ENCODE assay signal across 16 cellular contexts in genomic region chr16:82062645-82063058, GRCh38. TPM values are rescaled to one million over a fixed set of nuclear protein-coding genes. Genes with fewer than 3 reads are reported as not detected.
A peak's percentile ranks its signal among the peaks of the same experiment; 100 is the strongest.
DNase-seq lines count a peak whose midpoint lies in the region; ATAC-seq, FAIRE-seq and TF ChIP-seq lines count a peak whose summit lies in the region.
"Had no signal": no experiment of that assay in that cellular context is flagged by ENCODE, and none has a peak within 500 bp of the region (broad histone marks: within the 10 kb centered on the region; RNA-seq: fewer than 3 reads in every experiment).

No MANE protein-coding gene starts in this region.

- TF ChIP-seq POLR2A in K562 (conservative IDR thresholded peaks at IDR 0.05), result no peak
- no peak for TF ChIP-seq POLR2A in upper lobe of left lung (IDR thresholded peaks at IDR 0.05)

- TF ChIP-seq RAD21 in K562 (CRISPR knock-in tag; conservative IDR thresholded peaks at IDR 0.05 in 1 of 2, IDR thresholded peaks at IDR 0.05 in 1 of 2), result no peak

- POLR2A ChIA-PET in K562 (lab: Yijun Ruan, JAX), result no interaction called here

- H3K9me1 ChIP-seq in K562 (ENCODE audit: control insufficient read depth, insufficient read depth, low read length), result no peaks in the 10 kb centered on the region

- in situ Hi-C loops in K562 (cut with MboI), result no loop called here

- CTCF ChIA-PET in K562 (lab: Yijun Ruan, JAX; ENCODE audit: low intra/inter-chr PET ratio), result interaction anchor here (1.5 kb wide), 1 partner anchor 122 kb away, joined by 7 read pairs; no protein-coding TSS in a partner anchor

- H3K36me3 ChIP-seq in K562 (ENCODE audit: control insufficient read depth, insufficient read depth, low read length) (no peaks in the 10 kb centered on the region), upper lobe of left lung (no peaks in the 10 kb centered on the region), left ventricle myocardium inferior (no peaks in the 10 kb centered on the region)

- no peak for TF ChIP-seq EP300 in K562 (IDR thresholded peaks at IDR 0.05; ENCODE audit: low read length)
- peak in 2 of 4 donors; percentile 61 to 81 for TF ChIP-seq EP300 in upper lobe of left lung (IDR thresholded peaks at IDR 0.05)

- BruUV-seq in K562 (replicated peaks; lab: Mats Ljungman, UMichigan), result no TSS peak

- intact Hi-C loops in K562 (cut with micrococcal nuclease), result loop anchor here (1.0 kb wide), 1 partner anchor 172 kb away; no protein-coding TSS in a partner anchor
- intact Hi-C loops in left ventricle myocardium inferior (cut with micrococcal nuclease), result no loop called here

- H3K4me1 ChIP-seq in K562 (replicated peaks in 1 of 2; ENCODE audit: control insufficient read depth in 2 of 2, insufficient read depth in 2 of 2, low read length in 2 of 2) (no peaks in the 10 kb centered on the region), upper lobe of left lung (peaks cover 0 to 27% (median 12%) of the 10 kb centered on the region in 4 donors), left ventricle myocardium inferior (no peaks in the 10 kb centered on the region)

- H3K9me3 ChIP-seq in K562 (replicated peaks; ENCODE audit: control insufficient read depth, insufficient read depth, low read depth, low read length), result no peaks in the 10 kb centered on the region
- H3K9me3 ChIP-seq in upper lobe of left lung, result no peaks in the 10 kb centered on the region
- H3K9me3 ChIP-seq in left ventricle myocardium inferior (replicated peaks), result peaks cover 3% of the 10 kb centered on the region

- no peak overlapping the region for H3K4me3 ChIP-seq in K562
- H3K4me3 ChIP-seq in upper lobe of left lung, result no peak overlapping the region
- H3K4me3 ChIP-seq in left ventricle myocardium inferior, result no peak overlapping the region
- H3K4me3 ChIP-seq: coronary artery had no signal

- no peak for ATAC-seq in K562
- ATAC-seq in left lobe of liver, result peak; percentile 53
- peak; percentile 50 to 80 for ATAC-seq in upper lobe of left lung (ENCODE audit: low FRiP score in 2 of 2)
- ATAC-seq: naive thymus-derived CD4-positive, alpha-beta T cell; right cardiac atrium had no signal

- H3K79me2 ChIP-seq in K562 (ENCODE audit: control insufficient read depth, insufficient read depth, low read length), result no peaks in the 10 kb centered on the region

- no peak for TF ChIP-seq CTCF in HFFc6 (IDR thresholded peaks at IDR 0.05)
- TF ChIP-seq CTCF in K562 (IDR thresholded peaks at IDR 0.05 in 2 of 3, conservative IDR thresholded peaks at IDR 0.05 in 1 of 3; ENCODE audit: insufficient read depth in 2 of 3, low read depth in 1 of 3, low read length in 3 of 3), result no peak
- TF ChIP-seq CTCF in upper lobe of left lung (IDR thresholded peaks at IDR 0.05), result no peak
- no peak for TF ChIP-seq CTCF in left ventricle myocardium inferior (IDR thresholded peaks at IDR 0.05; ENCODE audit: borderline replicate concordance)

- no peak overlapping the region for H3K4me3 Mint-ChIP-seq in HFFc6
- H3K4me3 Mint-ChIP-seq: activated B cell treated with CpG ODN at 0.5 μM for 24 hours; activated T-cell treated with anti-CD3 and anti-CD28 coated beads, Interleukin-2, amount 50 U/mL, for 24 hours; naive thymus-derived CD4-positive, alpha-beta T cell had no signal

- no peak for FAIRE-seq in K562 (lab: Jason Lieb, UNC)
- FAIRE-seq: GM18507 had no signal

- no peaks in the 10 kb centered on the region for H4K20me1 ChIP-seq in K562 (replicated peaks; ENCODE audit: control insufficient read depth, insufficient read depth, low read length)

- 0 out of 2 replicates have a peak, but pooled peaks cover under 1% of the 10 kb centered on the region for H3K27me3 Mint-ChIP-seq in HFFc6 (ENCODE audit: insufficient read depth)

- no peak overlapping the region for H3K27ac ChIP-seq in K562 (ENCODE audit: extremely low read depth, low read depth, low read length)
- peak overlapping the region; percentile 56 to 76 (median 64) for H3K27ac ChIP-seq in upper lobe of left lung
- H3K27ac ChIP-seq in left ventricle myocardium inferior (replicated peaks), result no peak overlapping the region
- H3K27ac ChIP-seq: coronary artery had no signal

- H2AFZ ChIP-seq in K562 (ENCODE audit: low read depth, low read length), result no peak overlapping the region

- peaks cover under 1 to 8% of the 10 kb centered on the region in 2 experiments; a peak in 3 of 5 replicates for H3K27me3 ChIP-seq in K562 (ENCODE audit: control insufficient read depth in 2 of 2, insufficient read depth in 2 of 2, low read length in 2 of 2)
- no peaks in the 10 kb centered on the region for H3K27me3 ChIP-seq in upper lobe of left lung
- H3K27me3 ChIP-seq in left ventricle myocardium inferior (ENCODE audit: low read depth), result peaks cover 29% of the 10 kb centered on the region

- peak overlapping the region; percentile 43; the same call in 1 of the 2 replicates for H3K27ac Mint-ChIP-seq in HFFc6
- H3K27ac Mint-ChIP-seq: activated B cell treated with CpG ODN at 0.5 μM for 24 hours; activated T-cell treated with anti-CD3 and anti-CD28 coated beads, Interleukin-2, amount 50 U/mL, for 24 hours; naive thymus-derived CD4-positive, alpha-beta T cell had no signal

- no peak overlapping the region for H3K4me2 ChIP-seq in K562 (ENCODE audit: insufficient read depth, low read length)

- peaks cover 1% of the 10 kb centered on the region; the same call in 1 of the 2 replicates for H3K9me3 Mint-ChIP-seq in HFFc6
- H3K9me3 Mint-ChIP-seq: activated B cell treated with CpG ODN at 0.5 μM for 24 hours; activated T-cell treated with anti-CD3 and anti-CD28 coated beads, Interleukin-2, amount 50 U/mL, for 24 hours had no signal

- no peaks in the 10 kb centered on the region for H3K36me3 Mint-ChIP-seq in HFFc6 (ENCODE audit: low read depth)
- H3K36me3 Mint-ChIP-seq: naive thymus-derived CD4-positive, alpha-beta T cell had no signal

- H3K4me1 Mint-ChIP-seq in HFFc6 (ENCODE audit: low read depth), result no peaks in the 10 kb centered on the region
- H3K4me1 Mint-ChIP-seq: activated B cell treated with CpG ODN at 0.5 μM for 24 hours; naive thymus-derived CD4-positive, alpha-beta T cell had no signal

- WGBS in K562 (ENCODE audit: insufficient coverage, low coverage, missing lambda C conversion rate), result under 1% methylated on average over 7 of the region's 7 CpGs
- WGBS in upper lobe of left lung, 2 donors, result 63 to 71% methylated on average over 7 of the region's 7 CpGs

- peak; percentile 33 for DNase-seq in HFFc6
- DNase-seq in K562 (ENCODE audit: extremely low read depth in 1 of 4, low spot score in 3 of 4), result no peak
- peak; percentile 52 for DNase-seq in left lobe of liver (ENCODE audit: low spot score)
- DNase-seq in upper lobe of left lung, result peak in 1 of 2 donors; percentile 45
- no peak for DNase-seq in left ventricle myocardium inferior
- no peak for DNase-seq in NCI-H146 treated with DMSO at 0.1 percent for 48 hours (lab: John Stamatoyannopoulos, UW; ENCODE audit: unreplicated experiment)
- DNase-seq in central memory CD4-positive, alpha-beta T cell, result no peak
- DNase-seq: activated B cell treated with CpG ODN at 0.5 μM for 24 hours; activated T-cell treated with anti-CD3 and anti-CD28 coated beads, Interleukin-2, amount 50 U/mL, for 24 hours; GF-D8; islet precursor cell; right cardiac atrium; SW 1271 had no signal

- H3K9ac ChIP-seq in K562 (ENCODE audit: insufficient read depth in 1 of 2, low read depth in 2 of 2, low read length in 2 of 2), result no peak overlapping the region

RNA-seq across cellular contexts. Expression of gene HSD17B2, which starts 27.6 kb away (rescaled TPM):
- 1 to 10 TPM in 2 of 6 experiments, under 1 TPM in 3, not detected in 1; 0.17 to 3.2 (median 0.50) TPM for total RNA-seq in HFFc6 (2021; fragmentation: NEBNext Ultra II Directional; extraction: Animal tissue kit (Norgen Biotek cat#: 25700))
- not detected in 2 replicates for total RNA-seq in K562 (2011; cell fraction: chromatin; rRNA removed; ENCODE audit: low replicate concordance)
- total RNA-seq in K562 (2011; cell fraction: nucleolus; rRNA removed), result not detected in 2 replicates
- total RNA-seq in K562 (2011; cell fraction: nucleoplasm; rRNA removed), result not detected in 2 replicates
- not detected in 2 replicates for total RNA-seq in K562 (2014; rRNA removed)
- not detected in 2 replicates for total RNA-seq in K562 (2014; rRNA removed; fragmentation: Illumina TruSeq; extraction: Trizol)
- total RNA-seq in K562 (2015; rRNA removed; fragmentation: Illumina TruSeq; extraction: Trizol), result not detected in 2 replicates
- total RNA-seq in K562 (2021), result not detected in 2 replicates
- polyA plus RNA-seq in K562 (2011; rRNA removed), result not detected in 2 replicates
- not detected in 2 replicates for polyA plus RNA-seq in K562 (2011; cell fraction: cytosol; rRNA removed)
- not detected in 2 replicates for polyA plus RNA-seq in K562 (2011; cell fraction: nucleus; rRNA removed)
- polyA plus RNA-seq in K562 (2012), result not detected in 2 replicates
- polyA plus RNA-seq in K562 (2014; fragmentation: Illumina TruSeq; extraction: Trizol), result not detected in 2 replicates
- not detected for polyA plus RNA-seq in K562 (2014; fragmentation: Nextera tagmentation; extraction: Ambion mirVana)
- not detected in 2 replicates for polyA plus RNA-seq in K562 (2014; rRNA removed)
- polyA minus RNA-seq in K562 (2011; rRNA and poly(A)+ RNA removed), result not detected in 2 replicates
- polyA minus RNA-seq in K562 (2011; cell fraction: cytosol; rRNA and poly(A)+ RNA removed), result not detected in 2 replicates
- not detected in 2 replicates for polyA minus RNA-seq in K562 (2011; cell fraction: nucleus; rRNA and poly(A)+ RNA removed)
- total RNA-seq in left lobe of liver, result 82.7 TPM
- 1 to 10 TPM in 2 of 6 donors, under 1 TPM in 2, not detected in 2; 0.49 to 2.0 (median 1.4) TPM for total RNA-seq in upper lobe of left lung
- total RNA-seq in left ventricle myocardium inferior, result not detected
- total RNA-seq: activated B cell treated with CpG ODN at 0.5 μM for 24 hours; naive thymus-derived CD4-positive, alpha-beta T cell; right cardiac atrium had no signal
- polyA plus RNA-seq: naive thymus-derived CD4-positive, alpha-beta T cell; right cardiac atrium had no signal

RNA-seq across cellular contexts. Expression of gene SDR42E1, which starts 51.4 kb away (rescaled TPM):
- not detected for total RNA-seq in HFFc6 (2021; fragmentation: NEBNext Ultra II Directional; extraction: Animal tissue kit (Norgen Biotek cat#: 25700))
- 0.12 and 1.2 TPM in 2 replicates for total RNA-seq in K562 (2011; cell fraction: chromatin; rRNA removed; ENCODE audit: low replicate concordance)
- 0.17 and 0.39 TPM in 2 replicates for total RNA-seq in K562 (2011; cell fraction: nucleolus; rRNA removed)
- total RNA-seq in K562 (2011; cell fraction: nucleoplasm; rRNA removed), result 0.07 and 0.31 TPM in 2 replicates
- total RNA-seq in K562 (2014; rRNA removed), result 0.29 and 0.64 TPM in 2 replicates
- total RNA-seq in K562 (2014; rRNA removed; fragmentation: Illumina TruSeq; extraction: Trizol), result 0.29 and 0.64 TPM in 2 replicates
- 0.22 and 0.49 TPM in 2 replicates for total RNA-seq in K562 (2015; rRNA removed; fragmentation: Illumina TruSeq; extraction: Trizol)
- 0.42 and 0.92 TPM in 2 replicates for total RNA-seq in K562 (2021)
- 0.22 and 0.25 TPM in 2 replicates for polyA plus RNA-seq in K562 (2011; rRNA removed)
- 0.01 and 0.10 TPM in 2 replicates for polyA plus RNA-seq in K562 (2011; cell fraction: cytosol; rRNA removed)
- polyA plus RNA-seq in K562 (2011; cell fraction: nucleus; rRNA removed), result 0.14 and 0.15 TPM in 2 replicates
- 0.40 and 2.6 TPM in 2 replicates for polyA plus RNA-seq in K562 (2012)
- 0.22 and 0.54 TPM in 2 replicates for polyA plus RNA-seq in K562 (2014; fragmentation: Illumina TruSeq; extraction: Trizol)
- 1 to 10 TPM in 1 of 2 experiments, under 1 TPM in 1; 0.77 to 1.3 TPM for polyA plus RNA-seq in K562 (2014; fragmentation: Nextera tagmentation; extraction: Ambion mirVana)
- 0.13 and 0.46 TPM in 2 replicates for polyA plus RNA-seq in K562 (2014; rRNA removed)
- 0.60 and 0.67 TPM in 2 replicates for polyA minus RNA-seq in K562 (2011; rRNA and poly(A)+ RNA removed)
- polyA minus RNA-seq in K562 (2011; cell fraction: cytosol; rRNA and poly(A)+ RNA removed), result not detected in 2 replicates
- polyA minus RNA-seq in K562 (2011; cell fraction: nucleus; rRNA and poly(A)+ RNA removed), result 0.11 and 0.27 TPM in 2 replicates
- 4.1 TPM for total RNA-seq in left lobe of liver
- total RNA-seq in upper lobe of left lung, result 1 to 10 TPM; 2.1 to 5.7 (median 4.1) TPM
- 0.52 TPM for total RNA-seq in left ventricle myocardium inferior

Comparison
In these comparisons a context has a peak if more than half of its experiments do, and no peak if none do; other contexts are left out.
1. DNase-seq: peak in HFFc6 (single experiment) and left lobe of liver (single experiment); none in K562 (0 of 4), left ventricle myocardium inferior (single experiment), NCI-H146 treated with DMSO at 0.1 percent for 48 hours (single experiment) and central memory CD4-positive, alpha-beta T cell (single experiment).
2. H3K27ac ChIP-seq: peak in upper lobe of left lung (4 of 4); none in K562 (single experiment) and left ventricle myocardium inferior (single experiment).
3. RNA of gene HSD17B2, which starts 27.6 kb away (total RNA-seq): 82.7 TPM in left lobe of liver (single experiment); 0.49 to 2.0 TPM in upper lobe of left lung, 0.17 to 3.2 TPM in HFFc6, not detected in K562 and not detected in left ventricle myocardium inferior (single experiment); every median in the first group is over 10 times any median in the second.